ENCODE assay signal across 8 cellular contexts in genomic region chr17:4263282-4264215, GRCh38. TPM values are rescaled to one million over a fixed set of nuclear protein-coding genes. Genes with fewer than 3 reads are reported as not detected.
A peak's percentile ranks its signal among the peaks of the same experiment; 100 is the strongest.
DNase-seq lines count a peak whose midpoint lies in the region; ATAC-seq and TF ChIP-seq lines count a peak whose summit lies in the region.

TSS of gene ANKFY1 (minus strand) at chr17:4263979. CDS start at chr17:4263941, 38 bp downstream.

- peak within 1 kb of the TSS; percentile 82 for H3K9ac ChIP-seq in OCI-LY1 (ENCODE audit: low read length)

- H3K36me3 ChIP-seq in OCI-LY1 (ENCODE audit: insufficient read depth, low read length): peaks cover 50% of the 10 kb centered on the region

- peak within 1 kb of the TSS; percentile 96 for H3K4me3 Mint-ChIP-seq in endothelial cell (ENCODE audit: unreplicated experiment)
- peak within 1 kb of the TSS; percentile 83 for H3K4me3 Mint-ChIP-seq in mesothelial cell of epicardium

- H3K4me2 ChIP-seq in OCI-LY1 (ENCODE audit: low read length): peak within 1 kb of the TSS; percentile 89

- peak within 1 kb of the TSS; percentile 64 for H3K27ac ChIP-seq in OCI-LY1 (ENCODE audit: low read depth, low read length, poor library complexity, severe bottlenecking)

- H3K27ac Mint-ChIP-seq in endothelial cell (ENCODE audit: unreplicated experiment): peak within 1 kb of the TSS; percentile 91
- peak within 1 kb of the TSS; percentile 91 for H3K27ac Mint-ChIP-seq in mesothelial cell of epicardium

- peaks cover 50% of the 10 kb centered on the region for H3K79me2 ChIP-seq in OCI-LY1 (ENCODE audit: insufficient read depth, low read length)

- H3K9me2 ChIP-seq in OCI-LY1 (ENCODE audit: low read depth, low read length): no peaks in the 10 kb centered on the region

- peak; percentile 79 for ATAC-seq in GM21423 (IDR thresholded peaks at IDR 0.05; ENCODE audit: unreplicated experiment)

- H4K20me1 ChIP-seq in OCI-LY1 (ENCODE audit: insufficient read depth, low read length): no peaks in the 10 kb centered on the region

- H3K27me3 ChIP-seq in OCI-LY1 (ENCODE audit: insufficient read depth, low read length): no peaks in the 10 kb centered on the region

- no peaks in the 10 kb centered on the region for H3K9me3 Mint-ChIP-seq in endothelial cell (ENCODE audit: unreplicated experiment)
- H3K9me3 Mint-ChIP-seq in mesothelial cell of epicardium: peaks cover 7% of the 10 kb centered on the region

- H3K27me3 Mint-ChIP-seq in endothelial cell (ENCODE audit: unreplicated experiment): peaks cover 5% of the 10 kb centered on the region
- no peaks in the 10 kb centered on the region for H3K27me3 Mint-ChIP-seq in mesothelial cell of epicardium (ENCODE audit: low read depth)

- peak; percentile 79 for DNase-seq in COR-L47 (lab: John Stamatoyannopoulos, UW)
- DNase-seq in HuH-7 (ENCODE audit: low spot score): peak; percentile 81
- peak; percentile 98 for DNase-seq in activated CD8-positive, alpha-beta memory T cell treated with anti-CD3 and anti-CD28 coated beads, Interleukin-2, amount 50 U/mL, for 4 hours
- DNase-seq in endothelial cell (ENCODE audit: low spot score): peak; percentile 99
- DNase-seq in mesothelial cell of epicardium (ENCODE audit: low spot score in 2 of 2, unreplicated experiment in 2 of 2): peak; percentile 97 to 98
- DNase-seq in stimulated activated CD8-positive, alpha-beta memory T cell treated with anti-CD3 and anti-CD28 coated beads, Interleukin-15, amount 100 ng/mL, for 4 hours (ENCODE audit: low read depth in 2 of 2): peak; percentile 92

- peaks cover 25% of the 10 kb centered on the region for H3K4me1 ChIP-seq in OCI-LY1 (ENCODE audit: insufficient read depth, low read length, severe bottlenecking)

- H3K4me3 ChIP-seq in OCI-LY1 (ENCODE audit: low read depth, low read length, poor library complexity, severe bottlenecking): peak within 1 kb of the TSS; percentile 94

- peaks cover 5% of the 10 kb centered on the region; the same call in 1 of the 2 replicates for H3F3A ChIP-seq in OCI-LY1 (ENCODE audit: insufficient read depth, low read length)

- no peak within 1 kb of the TSS for H2AFZ ChIP-seq in OCI-LY1 (ENCODE audit: low read length)

- H3K4me1 Mint-ChIP-seq in endothelial cell (ENCODE audit: unreplicated experiment) (peaks cover 15% of the 10 kb centered on the region), mesothelial cell of epicardium (peaks cover 25% of the 10 kb centered on the region)

- H3K36me3 Mint-ChIP-seq in endothelial cell (ENCODE audit: low read depth, unreplicated experiment) (peaks cover 8% of the 10 kb centered on the region), mesothelial cell of epicardium (peaks cover 30% of the 10 kb centered on the region)

- 0 out of 2 replicates have a peak, but pooled peaks have one; percentile 31 for TF ChIP-seq CTCF in OCI-LY1 (IDR thresholded peaks at IDR 0.05; ENCODE audit: low read length)
- no peak for TF ChIP-seq CTCF in endothelial cell (IDR thresholded peaks at IDR 0.05; ENCODE audit: unreplicated experiment)
- no peak for TF ChIP-seq CTCF in mesothelial cell of epicardium (IDR thresholded peaks at IDR 0.05; ENCODE audit: unreplicated experiment)

- peaks cover 12% of the 10 kb centered on the region for H3K9me3 ChIP-seq in OCI-LY1 (ENCODE audit: low read length)

RNA-seq across cellular contexts. Expression of gene ANKFY1, which starts in this region (rescaled TPM):
- total RNA-seq in endothelial cell (ENCODE audit: unreplicated experiment) (41.6 TPM), mesothelial cell of epicardium (60.4 to 64.5 TPM (median 64.3 TPM) in 3 replicates)

Comparison
In these comparisons a context has a peak if more than half of its experiments do, and no peak if none do; other contexts are left out.
1. Peak in every context shown above with its lines: DNase-seq, ATAC-seq, H3K4me3 ChIP-seq and H3K27ac ChIP-seq.